In the genomic region with DNA sequence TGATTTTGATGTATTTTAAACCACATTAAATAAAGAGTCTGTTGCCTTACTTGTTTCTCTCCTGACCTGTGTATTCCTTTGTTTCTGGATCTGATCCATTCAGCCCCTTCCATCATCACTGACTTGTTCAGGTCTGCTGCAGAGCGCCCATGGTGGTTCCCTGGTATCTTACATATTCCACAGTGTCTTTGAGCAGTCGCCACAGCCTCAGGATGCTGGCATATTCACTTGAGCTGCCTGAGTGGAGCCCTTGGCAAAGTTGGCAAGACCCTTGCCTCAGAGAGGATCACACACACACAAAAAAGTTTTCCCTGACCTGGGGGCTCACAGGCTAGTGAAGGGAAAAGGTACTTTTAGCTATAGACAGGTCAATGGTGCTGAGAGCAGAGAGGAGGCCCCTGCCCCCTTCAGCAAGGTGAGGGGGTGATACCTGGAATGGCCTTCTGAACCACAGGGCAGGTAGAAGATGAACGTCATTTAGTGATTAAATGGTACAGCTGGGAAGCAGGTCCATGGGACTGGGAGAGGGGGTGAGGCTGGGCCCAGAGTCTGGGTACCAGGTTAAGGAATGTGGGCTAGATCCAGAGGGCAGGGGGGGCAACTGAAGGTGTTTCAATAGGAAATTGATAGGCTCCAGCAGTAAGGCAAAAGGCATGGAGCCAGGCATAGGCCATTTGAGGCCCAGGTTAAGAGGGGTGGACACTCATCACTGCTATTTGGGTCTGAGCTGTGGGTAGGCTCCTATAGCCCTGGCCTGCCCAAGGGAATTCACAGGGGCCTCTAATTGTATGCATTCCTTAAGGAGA, we compare ENCODE assay signal across 2 cellular contexts.
TF ChIP-seq lines count a peak whose summit lies in the region.

No MANE protein-coding gene starts in this region.

TF ChIP-seq in HCT116, 20 proteins besides CTCF, POLR2A, EP300 and RAD21:
- TF ChIP-seq ZNF274 (IDR thresholded peaks at IDR 0.05; ENCODE audit: low read depth, low read length) (no peak), POLR2AphosphoS5 (IDR thresholded peaks at IDR 0.05; ENCODE audit: low read depth, low read length) (peak; percentile 35; the same call in 1 of the 2 replicates)
TF ChIP-seq in HCT116: peak in this region for 1.

TF ChIP-seq in GM12878, 131 proteins besides CTCF, POLR2A, EP300 and RAD21:
- no peak for TF ChIP-seq ESRRA (IDR thresholded peaks at IDR 0.05; ENCODE audit: low read length)
- TF ChIP-seq PML (IDR thresholded peaks at IDR 0.05; ENCODE audit: low read length): peak; percentile 34; the same call in 1 of the 2 replicates
- TF ChIP-seq POU2F2 (IDR thresholded peaks at IDR 0.05; ENCODE audit: borderline replicate concordance, low read depth, low read length): 0 out of 3 replicates have a peak, but pooled peaks have one; percentile 12
- TF ChIP-seq POLR2AphosphoS5 (IDR thresholded peaks at IDR 0.05; ENCODE audit: low read length): 0 out of 2 replicates have a peak, but pooled peaks have one; percentile 43
